In the genomic region with DNA sequence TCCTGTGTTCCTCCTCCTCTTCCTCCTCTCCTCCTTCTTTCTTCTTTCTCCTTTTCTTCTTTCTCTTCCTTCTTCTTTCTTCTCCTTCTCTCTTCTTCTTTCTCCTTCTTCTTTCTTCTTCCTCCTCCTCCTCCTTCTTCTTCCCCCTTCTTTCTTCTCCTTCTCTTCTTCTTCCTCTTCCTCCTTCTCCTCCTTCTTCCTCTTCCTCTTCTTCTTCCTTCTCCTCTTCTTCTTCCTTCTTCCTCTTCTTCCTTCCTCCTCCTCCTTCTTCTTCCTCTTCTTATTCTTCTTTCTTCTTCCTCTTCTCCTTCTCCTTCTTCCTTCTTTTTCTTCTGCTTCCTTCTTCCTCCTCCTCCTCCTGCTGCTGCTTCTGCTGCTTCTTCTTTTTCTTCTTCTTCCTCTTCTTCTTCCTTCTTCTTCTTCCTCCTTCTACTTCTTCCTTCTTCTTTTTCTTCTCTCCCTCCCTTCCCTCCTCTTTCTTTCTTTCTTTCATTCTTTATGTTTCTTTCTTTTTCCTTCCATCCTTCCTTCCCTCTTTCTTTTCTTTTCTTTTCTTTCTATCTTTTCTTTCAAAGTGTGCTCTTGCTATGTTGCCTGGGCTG, we compare ENCODE assay signal across 28 cellular contexts. TPM values are rescaled to one million over a fixed set of nuclear protein-coding genes. Genes with fewer than 3 reads are reported as not detected.
"Had no signal": no experiment of that assay in that cellular context is flagged by ENCODE, and none has a peak within 500 bp of the region (broad histone marks: within the 10 kb centered on the region; RNA-seq: fewer than 3 reads in every experiment).

No MANE protein-coding gene starts in this region.

- H3K4me3 Mint-ChIP-seq: activated CD4-positive, alpha-beta T cell treated with anti-CD3 and anti-CD28 coated beads for 36 hours; activated naive CD4-positive, alpha-beta T cell treated with anti-CD3 and anti-CD28 coated beads for 36 hours; activated T-cell treated with anti-CD3 and anti-CD28 coated beads, Interleukin-2, amount 50 U/mL, for 4 hours; mesothelial cell of epicardium; natural killer cell; stimulated activated naive CD8-positive, alpha-beta T cell treated with anti-CD3 and anti-CD28 coated beads, Interleukin-15, Interleukin-2, amounts not matched to agents 100 ng/mL and 50 ng/mL, for 24 hours had no signal

- H3K27me3 ChIP-seq: body of pancreas, left lung, ovary, right atrium auricular region, thyroid gland, upper lobe of right lung had no signal

- ATAC-seq: activated CD4-positive, alpha-beta T cell treated with anti-CD3 and anti-CD28 coated beads for 36 hours; activated T-cell treated with anti-CD3 and anti-CD28 coated beads, Interleukin-2, amount 50 U/mL, for 4 hours; body of pancreas; left lung; natural killer cell; upper lobe of right lung had no signal

- H3K9me3 Mint-ChIP-seq: activated naive CD4-positive, alpha-beta T cell treated with anti-CD3 and anti-CD28 coated beads for 36 hours; mesothelial cell of epicardium; natural killer cell had no signal

- H3K9me3 ChIP-seq: body of pancreas, ovary, prostate gland, right atrium auricular region, thyroid gland, upper lobe of right lung had no signal

- DNase-seq: activated CD4-positive, alpha-beta T cell treated with anti-CD3 and anti-CD28 coated beads for 36 hours; activated CD4-positive, alpha-beta T cell treated with anti-CD3 and anti-CD28 coated beads, Interleukin-2, amount 50 U/mL, for 4 hours; activated CD8-positive, alpha-beta memory T cell treated with anti-CD3 and anti-CD28 coated beads for 24 hours; activated CD8-positive, alpha-beta memory T cell treated with anti-CD3 and anti-CD28 coated beads, Interleukin-2, amount 50 U/mL, for 48 hours; activated effector memory CD4-positive, alpha-beta T cell treated with Interleukin-2 at 50 U/mL for 16 hours; activated naive CD4-positive, alpha-beta T cell treated with anti-CD3 and anti-CD28 coated beads for 36 hours; activated T-cell treated with anti-CD3 and anti-CD28 coated beads, Interleukin-2, amount 50 U/mL, for 4 hours; body of pancreas; effector CD4-positive, alpha-beta T cell; foreskin melanocyte; left lung; natural killer cell; ovary; stimulated activated CD4-positive, alpha-beta T cell treated with anti-CD3 and anti-CD28 coated beads, Interleukin-4, amount 100 ng/mL, for 24 hours; substantia nigra; T-helper 9 cell; thyroid gland; upper lobe of right lung had no signal

- H3K36me3 ChIP-seq: cardiac muscle cell, left lung, ovary, prostate gland, right atrium auricular region, thyroid gland, upper lobe of right lung had no signal

- H3K4me1 ChIP-seq: body of pancreas, left lung, prostate gland, right atrium auricular region, thyroid gland, upper lobe of right lung had no signal

- H3K4me1 Mint-ChIP-seq: activated CD4-positive, alpha-beta T cell treated with anti-CD3 and anti-CD28 coated beads for 36 hours; natural killer cell had no signal

- H3K4me3 ChIP-seq: body of pancreas, cardiac muscle cell, left lung, ovary, prostate gland, right atrium auricular region, thyroid gland, upper lobe of right lung had no signal

- H3K27me3 Mint-ChIP-seq: activated CD4-positive, alpha-beta T cell treated with anti-CD3 and anti-CD28 coated beads for 36 hours; stimulated activated naive CD8-positive, alpha-beta T cell treated with anti-CD3 and anti-CD28 coated beads, Interleukin-15, Interleukin-2, amounts not matched to agents 100 ng/mL and 50 ng/mL, for 24 hours had no signal

- H3K27ac Mint-ChIP-seq: activated CD4-positive, alpha-beta T cell treated with anti-CD3 and anti-CD28 coated beads for 36 hours; activated naive CD4-positive, alpha-beta T cell treated with anti-CD3 and anti-CD28 coated beads for 36 hours; mesothelial cell of epicardium; natural killer cell; stimulated activated naive CD8-positive, alpha-beta T cell treated with anti-CD3 and anti-CD28 coated beads, Interleukin-15, Interleukin-2, amounts not matched to agents 100 ng/mL and 50 ng/mL, for 24 hours had no signal

RNA-seq across cellular contexts. Expression of gene C12orf71, which starts 19.0 kb away (rescaled TPM):
- total RNA-seq: activated CD4-positive, alpha-beta T cell treated with anti-CD3 and anti-CD28 coated beads for 36 hours; activated naive CD4-positive, alpha-beta T cell treated with anti-CD3 and anti-CD28 coated beads for 36 hours; activated T-cell treated with anti-CD3 and anti-CD28 coated beads, Interleukin-2, amount 50 U/mL, for 4 hours; body of pancreas; cardiac muscle cell; chondrocyte; kidney epithelial cell; left lung; lung microvascular endothelial cell; mesothelial cell of epicardium; natural killer cell; ovary; prostate gland; right atrium auricular region; T-helper 1 cell treated with Interleukin-12 subunit alpha and Interleukin-12 subunit beta and Interleukin-4 antibody, amounts not matched to agents 30 ng/mL and 1 ng/mL, for 36 hours; thyroid gland; upper lobe of right lung had no signal
- polyA plus RNA-seq: cardiac muscle cell, esophagus, ovary had no signal
